In the genomic region with DNA sequence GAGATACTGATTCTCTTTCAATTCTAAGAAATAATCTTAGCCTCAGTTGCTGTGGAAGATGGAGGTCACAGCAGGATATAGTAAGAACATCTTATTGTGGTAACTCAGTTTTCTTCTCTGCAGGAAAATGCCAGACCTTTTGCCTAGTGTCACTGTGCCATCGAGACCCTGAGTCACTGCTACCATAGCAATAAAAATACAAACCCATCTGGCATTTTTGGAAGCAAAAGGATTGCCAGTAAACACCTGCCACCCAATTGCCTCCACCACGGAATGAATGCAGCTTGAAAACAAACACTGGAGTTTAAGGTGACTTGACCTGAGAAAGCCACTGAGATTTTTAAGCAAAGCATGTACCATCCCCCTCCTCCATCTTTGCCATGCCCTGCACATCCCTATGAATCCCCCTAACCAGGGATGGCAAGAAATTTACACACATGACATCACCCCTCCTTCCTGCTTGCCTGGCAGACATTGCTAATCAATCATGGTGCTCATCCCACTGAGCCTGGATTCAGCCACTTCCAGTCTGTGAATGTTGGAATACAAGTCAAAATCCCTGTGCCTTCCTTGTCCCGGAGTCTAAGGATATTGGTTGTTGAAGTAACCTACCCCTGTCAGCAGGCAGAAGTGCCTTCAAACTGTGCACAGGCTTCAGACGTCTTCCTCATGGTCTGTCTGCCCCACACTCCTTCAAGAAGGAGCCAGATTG, we compare ENCODE assay signal across 27 cellular contexts.
"Had no signal": no experiment of that assay in that cellular context is flagged by ENCODE, and none has a peak within 500 bp of the region (broad histone marks: within the 10 kb centered on the region; RNA-seq: fewer than 3 reads in every experiment).

No MANE protein-coding gene starts in this region.

- H3K27ac Mint-ChIP-seq: activated CD4-positive, alpha-beta T cell treated with anti-CD3 and anti-CD28 coated beads for 36 hours; activated naive CD8-positive, alpha-beta T cell treated with anti-CD3 and anti-CD28 coated beads for 36 hours; effector memory CD8-positive, alpha-beta T cell; nephron; stimulated activated effector memory CD8-positive, alpha-beta T cell treated with anti-CD3 and anti-CD28 coated beads, Interleukin-12 subunit alpha, Interleukin-12 subunit beta, amount 100 ng/mL, for 72 hours; WTC11 had no signal

- H3K9me3 Mint-ChIP-seq: activated naive CD8-positive, alpha-beta T cell treated with anti-CD3 and anti-CD28 coated beads for 36 hours; activated T-cell treated with anti-CD3 and anti-CD28 coated beads, Interleukin-2, amount 50 U/mL, for 4 hours; central memory CD8-positive, alpha-beta T cell; effector memory CD8-positive, alpha-beta T cell; stimulated activated effector memory CD8-positive, alpha-beta T cell treated with anti-CD3 and anti-CD28 coated beads, Interleukin-12 subunit alpha, Interleukin-12 subunit beta, amount 100 ng/mL, for 72 hours; stimulated activated naive CD8-positive, alpha-beta T cell treated with anti-CD3 and anti-CD28 coated beads, Interleukin-15, amount 100 ng/mL, for 72 hours; WTC11 had no signal

- ATAC-seq: activated CD4-positive, alpha-beta T cell treated with anti-CD3 and anti-CD28 coated beads for 36 hours; activated T-cell treated with anti-CD3 and anti-CD28 coated beads, Interleukin-2, amount 50 U/mL, for 4 hours; effector memory CD8-positive, alpha-beta T cell; esophagus mucosa; heart left ventricle; left cardiac atrium; psoas muscle; right cardiac atrium; stimulated activated effector memory CD8-positive, alpha-beta T cell treated with anti-CD3 and anti-CD28 coated beads, Interleukin-12 subunit alpha, Interleukin-12 subunit beta, amount 100 ng/mL, for 72 hours; stimulated activated naive CD8-positive, alpha-beta T cell treated with anti-CD3 and anti-CD28 coated beads, Interleukin-15, amount 100 ng/mL, for 72 hours; WTC11 had no signal

- H3K4me1 Mint-ChIP-seq: activated CD4-positive, alpha-beta T cell treated with anti-CD3 and anti-CD28 coated beads for 36 hours; activated naive CD8-positive, alpha-beta T cell treated with anti-CD3 and anti-CD28 coated beads for 36 hours; central memory CD8-positive, alpha-beta T cell; nephron; stimulated activated effector memory CD8-positive, alpha-beta T cell treated with anti-CD3 and anti-CD28 coated beads, Interleukin-12 subunit alpha, Interleukin-12 subunit beta, amount 100 ng/mL, for 72 hours; stimulated activated naive CD8-positive, alpha-beta T cell treated with anti-CD3 and anti-CD28 coated beads, Interleukin-15, amount 100 ng/mL, for 72 hours had no signal

- DNase-seq: activated CD4-positive, alpha-beta T cell treated with anti-CD3 and anti-CD28 coated beads for 36 hours; activated CD4-positive, alpha-beta T cell treated with anti-CD3 and anti-CD28 coated beads, Interleukin-2, amount 50 U/mL, for 48 hours; activated CD8-positive, alpha-beta memory T cell treated with anti-CD3 and anti-CD28 coated beads, Interleukin-2, amount 50 U/mL, for 48 hours; activated naive CD4-positive, alpha-beta T cell treated with Interleukin-2 at 50 U/mL for 16 hours; activated naive CD8-positive, alpha-beta T cell treated with anti-CD3 and anti-CD28 coated beads for 36 hours; activated T-cell treated with anti-CD3 and anti-CD28 coated beads, Interleukin-2, amount 50 U/mL, for 4 hours; amniotic stem cell; dorsolateral prefrontal cortex; effector memory CD8-positive, alpha-beta T cell; heart left ventricle; left cardiac atrium; midbrain; ovary; psoas muscle; right cardiac atrium; stimulated activated CD4-positive, alpha-beta T cell treated with anti-CD3 and anti-CD28 coated beads, Interleukin-1b, Interleukin-23, amount 100 ng/mL, for 48 hours; stimulated activated naive CD8-positive, alpha-beta T cell treated with anti-CD3 and anti-CD28 coated beads, Interleukin-15, amount 100 ng/mL, for 72 hours; T-helper 9 cell; tibial artery had no signal

- H3K4me3 Mint-ChIP-seq: activated CD4-positive, alpha-beta T cell treated with anti-CD3 and anti-CD28 coated beads for 36 hours; activated naive CD8-positive, alpha-beta T cell treated with anti-CD3 and anti-CD28 coated beads for 36 hours; activated T-cell treated with anti-CD3 and anti-CD28 coated beads, Interleukin-2, amount 50 U/mL, for 4 hours; central memory CD8-positive, alpha-beta T cell; effector memory CD8-positive, alpha-beta T cell; nephron; stimulated activated effector memory CD8-positive, alpha-beta T cell treated with anti-CD3 and anti-CD28 coated beads, Interleukin-12 subunit alpha, Interleukin-12 subunit beta, amount 100 ng/mL, for 72 hours; stimulated activated naive CD8-positive, alpha-beta T cell treated with anti-CD3 and anti-CD28 coated beads, Interleukin-15, amount 100 ng/mL, for 72 hours; WTC11 had no signal

- H3K27ac ChIP-seq: breast epithelium, dorsolateral prefrontal cortex, heart left ventricle, neutrophil, ovary, psoas muscle, skin epidermis, tibial artery had no signal

- H3K9me3 ChIP-seq: breast epithelium, heart left ventricle, neutrophil, ovary, psoas muscle, tibial artery had no signal

- H3K36me3 Mint-ChIP-seq: activated naive CD8-positive, alpha-beta T cell treated with anti-CD3 and anti-CD28 coated beads for 36 hours; stimulated activated effector memory CD8-positive, alpha-beta T cell treated with anti-CD3 and anti-CD28 coated beads, Interleukin-12 subunit alpha, Interleukin-12 subunit beta, amount 100 ng/mL, for 72 hours; WTC11 had no signal

- H3K4me3 ChIP-seq: breast epithelium, dorsolateral prefrontal cortex, heart left ventricle, ovary, psoas muscle, skin epidermis, tibial artery had no signal

- H3K27me3 Mint-ChIP-seq: activated CD4-positive, alpha-beta T cell treated with anti-CD3 and anti-CD28 coated beads for 36 hours; activated naive CD8-positive, alpha-beta T cell treated with anti-CD3 and anti-CD28 coated beads for 36 hours; central memory CD8-positive, alpha-beta T cell; effector memory CD8-positive, alpha-beta T cell; stimulated activated naive CD8-positive, alpha-beta T cell treated with anti-CD3 and anti-CD28 coated beads, Interleukin-15, amount 100 ng/mL, for 72 hours had no signal

- H3K27me3 ChIP-seq: neutrophil, ovary, tibial artery had no signal

- H3K36me3 ChIP-seq: breast epithelium, heart left ventricle, neutrophil, ovary, tibial artery had no signal

- H3K4me1 ChIP-seq: breast epithelium, heart left ventricle, psoas muscle, tibial artery had no signal
